Comparison of ENCODE assay signal across 1 cellular context in genomic region chr7:90604383-90604782, GRCh38.
TF ChIP-seq lines count a peak whose summit lies in the region.

No MANE protein-coding gene starts in this region.

TF ChIP-seq in WTC11, 78 proteins besides CTCF, POLR2A, EP300 and RAD21 (continued from another document):
- TF ChIP-seq STAT6 (CRISPR knock-in tag; conservative IDR thresholded peaks at IDR 0.05; ENCODE audit: low read depth), result no peak
- TF ChIP-seq ZBTB43 (CRISPR knock-in tag; IDR thresholded peaks at IDR 0.05), result no peak
- no peak for TF ChIP-seq E2F4 (CRISPR knock-in tag; IDR thresholded peaks at IDR 0.05; ENCODE audit: borderline replicate concordance, low read depth)
- no peak for TF ChIP-seq CREM (CRISPR knock-in tag; IDR thresholded peaks at IDR 0.05)
- no peak for TF ChIP-seq NR3C1 (CRISPR knock-in tag; conservative IDR thresholded peaks at IDR 0.05; ENCODE audit: low read depth)
- TF ChIP-seq TEAD4 (CRISPR knock-in tag; IDR thresholded peaks at IDR 0.05), result no peak
- no peak for TF ChIP-seq ATF2 (CRISPR knock-in tag; IDR thresholded peaks at IDR 0.05; ENCODE audit: borderline replicate concordance, low read depth)
- TF ChIP-seq ZMAT4 (CRISPR knock-in tag; IDR thresholded peaks at IDR 0.05), result no peak
- TF ChIP-seq KAT7 (CRISPR knock-in tag; IDR thresholded peaks at IDR 0.05; ENCODE audit: borderline replicate concordance), result no peak
- TF ChIP-seq TEAD1 (CRISPR knock-in tag; IDR thresholded peaks at IDR 0.05), result no peak
- no peak for TF ChIP-seq AFF4 (CRISPR knock-in tag; IDR thresholded peaks at IDR 0.05; ENCODE audit: borderline replicate concordance)
- no peak for TF ChIP-seq PREB (CRISPR knock-in tag; IDR thresholded peaks at IDR 0.05; ENCODE audit: borderline replicate concordance)
- no peak for TF ChIP-seq ZNF138 (CRISPR knock-in tag; conservative IDR thresholded peaks at IDR 0.05)
- no peak for TF ChIP-seq CDX4 (CRISPR knock-in tag; IDR thresholded peaks at IDR 0.05; ENCODE audit: borderline replicate concordance)
- TF ChIP-seq USF1 (CRISPR knock-in tag; IDR thresholded peaks at IDR 0.05), result no peak
